Comparison of ENCODE assay signal across 18 cellular contexts in genomic region chr9:109270441-109270840, GRCh38.
"Had no signal": no experiment of that assay in that cellular context is flagged by ENCODE, and none has a peak within 500 bp of the region (broad histone marks: within the 10 kb centered on the region; RNA-seq: fewer than 3 reads in every experiment).

No MANE protein-coding gene starts in this region.

- H3K27me3 Mint-ChIP-seq: progenitor cell of endocrine pancreas had no signal

- H3K27me3 ChIP-seq: foreskin keratinocyte, hepatocyte, pancreas, upper lobe of left lung, uterus had no signal

- H3K27ac ChIP-seq: foreskin keratinocyte, hepatocyte, upper lobe of left lung, uterus had no signal

- H3K4me3 ChIP-seq: hepatocyte, pancreas, smooth muscle cell, upper lobe of left lung, uterus had no signal

- ATAC-seq: foreskin keratinocyte, left colon, right cardiac atrium had no signal

- H3K36me3 ChIP-seq: upper lobe of left lung, uterus had no signal

- H3K4me1 Mint-ChIP-seq: endodermal cell, naive B cell had no signal

- H3K36me3 Mint-ChIP-seq: naive B cell had no signal

- H3K4me3 Mint-ChIP-seq: endodermal cell, naive B cell, nephron had no signal

- H3K27ac Mint-ChIP-seq: endodermal cell, naive B cell, nephron, progenitor cell of endocrine pancreas had no signal

- H2AFZ ChIP-seq: hepatocyte had no signal

- H3K9me3 ChIP-seq: pancreas, upper lobe of left lung, uterus had no signal

- H3K4me1 ChIP-seq: foreskin keratinocyte, upper lobe of left lung, uterus had no signal

- H3K79me2 ChIP-seq: hepatocyte had no signal

- DNase-seq: effector CD4-positive, alpha-beta T cell; endodermal cell; erythroblast; foreskin keratinocyte; left colon; mesendoderm; naive B cell; occipital lobe; right cardiac atrium; stimulated activated CD4-positive, alpha-beta T cell treated with anti-CD3 and anti-CD28 coated beads, Interleukin-2, amount 100 ng/mL, for 48 hours; stimulated activated naive CD4-positive, alpha-beta T cell treated with Interleukin-2 at 50 U/mL for 16 hours; upper lobe of left lung; uterus had no signal

- H3K4me2 ChIP-seq: hepatocyte, smooth muscle cell had no signal
